16 cellular contexts compared by ENCODE assay signal in the genomic region with DNA sequence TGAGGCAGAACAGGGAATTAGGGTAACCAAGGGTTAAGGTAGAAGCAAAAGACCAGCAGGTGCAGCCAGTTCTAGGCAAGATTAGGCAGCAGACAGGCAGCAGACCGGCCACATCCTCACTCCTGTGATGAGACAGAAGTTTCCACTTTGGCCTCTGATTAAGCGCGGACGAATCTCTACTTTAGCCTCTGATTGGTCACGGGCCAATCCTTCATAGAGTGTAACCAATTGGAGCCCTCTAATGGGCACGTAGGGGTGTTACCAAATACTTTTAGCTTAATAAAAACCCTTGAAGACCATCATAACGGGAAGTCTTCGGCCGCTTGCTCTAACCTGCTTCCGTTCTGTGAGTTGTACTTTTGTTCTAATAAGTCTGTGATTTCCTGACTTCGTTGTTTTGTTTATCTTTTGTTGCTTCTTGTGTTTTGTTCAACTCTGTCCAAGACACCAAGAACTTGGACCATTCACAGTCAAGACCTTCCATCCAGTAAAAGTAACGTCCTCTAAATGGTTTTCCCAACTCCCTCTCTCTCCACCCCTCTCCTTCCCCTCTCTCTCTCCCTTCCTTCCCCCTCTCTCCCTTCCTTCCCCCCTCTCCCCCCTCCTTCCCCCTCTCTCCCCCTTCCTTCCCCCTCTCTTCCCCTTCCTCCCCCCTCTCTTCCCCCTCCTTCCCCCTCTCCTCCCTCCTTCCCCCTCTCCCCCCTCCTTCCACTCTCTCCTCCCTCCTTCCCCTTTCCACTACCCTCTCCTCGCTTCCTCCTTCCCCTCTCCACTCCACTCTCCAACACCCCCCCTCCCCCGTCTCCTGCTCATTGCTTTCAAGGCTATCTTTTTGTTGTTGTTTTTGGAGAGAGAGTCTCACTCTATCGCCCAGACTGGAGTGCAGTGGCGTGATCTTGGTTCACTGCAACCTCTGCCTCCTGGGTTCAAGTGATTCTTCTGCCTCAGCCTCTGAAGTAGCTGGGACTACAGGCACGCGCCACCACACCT. TPM values are rescaled to one million over a fixed set of nuclear protein-coding genes. Genes with fewer than 3 reads are reported as not detected.
"Had no signal": no experiment of that assay in that cellular context is flagged by ENCODE, and none has a peak within 500 bp of the region (broad histone marks: within the 10 kb centered on the region; RNA-seq: fewer than 3 reads in every experiment).

No MANE protein-coding gene starts in this region.

- H3K36me3 Mint-ChIP-seq: activated naive CD4-positive, alpha-beta T cell treated with anti-CD3 and anti-CD28 coated beads, Interleukin-2, amount 50 U/mL, for 72 hours had no signal

- H3K9me3 ChIP-seq: body of pancreas, gastroesophageal sphincter, left lung, pancreas, tibial artery, uterus had no signal

- DNase-seq: activated CD4-positive, alpha-beta T cell treated with anti-CD3 and anti-CD28 coated beads, Interleukin-2, amount 50 U/mL, for 1 hour; activated CD4-positive, CD25-positive, alpha-beta regulatory T cell; activated T-cell treated with anti-CD3 and anti-CD28 coated beads, Interleukin-2, amount 50 U/mL, for 1 hour; amniotic stem cell; body of pancreas; central memory CD4-positive, alpha-beta T cell; effector memory CD8-positive, alpha-beta T cell; left lung; mesenchymal stem cell; pancreas; stimulated activated CD4-positive, alpha-beta T cell treated with anti-CD3 and anti-CD28 coated beads, Interleukin-15, amount 100 ng/mL, for 24 hours; tibial artery; uterus had no signal

- H3K36me3 ChIP-seq: gastroesophageal sphincter, left lung, pancreas, tibial artery, uterus had no signal

- H3K27me3 Mint-ChIP-seq: effector memory CD8-positive, alpha-beta T cell had no signal

- ATAC-seq: activated naive CD4-positive, alpha-beta T cell treated with anti-CD3 and anti-CD28 coated beads, Interleukin-2, amount 50 U/mL, for 72 hours; body of pancreas; effector memory CD8-positive, alpha-beta T cell; gastroesophageal sphincter; left lung; pancreas had no signal

- H3K27me3 ChIP-seq: body of pancreas, gastroesophageal sphincter, left lung, pancreas, tibial artery, uterus had no signal

- H3K9me3 Mint-ChIP-seq: activated naive CD4-positive, alpha-beta T cell treated with anti-CD3 and anti-CD28 coated beads, Interleukin-2, amount 50 U/mL, for 72 hours; effector memory CD8-positive, alpha-beta T cell had no signal

- H3K4me1 ChIP-seq: body of pancreas, gastroesophageal sphincter, left lung, pancreas, tibial artery, uterus had no signal

- H3K27ac Mint-ChIP-seq: activated naive CD4-positive, alpha-beta T cell treated with anti-CD3 and anti-CD28 coated beads, Interleukin-2, amount 50 U/mL, for 72 hours had no signal

- H3K27ac ChIP-seq: body of pancreas, gastroesophageal sphincter, left lung, pancreas, tibial artery, uterus had no signal

- H3K4me3 Mint-ChIP-seq: effector memory CD8-positive, alpha-beta T cell had no signal

- H3K4me3 ChIP-seq: body of pancreas, gastroesophageal sphincter, left lung, pancreas, tibial artery, uterus had no signal

RNA-seq across cellular contexts. Expression of gene GPNMB, which starts 39.4 kb away (rescaled TPM):
- polyA plus RNA-seq: neural cell had no signal
